In genomic region chr20:51633430-51633829, GRCh38 we compare ENCODE assay signal across 14 cellular contexts.
"Had no signal": no experiment of that assay in that cellular context is flagged by ENCODE, and none has a peak within 500 bp of the region (broad histone marks: within the 10 kb centered on the region; RNA-seq: fewer than 3 reads in every experiment).

No MANE protein-coding gene starts in this region.

- DNase-seq: activated CD4-positive, alpha-beta T cell treated with anti-CD3 and anti-CD28 coated beads, Interleukin-2, amount 50 U/mL, for 1 hour; activated CD8-positive, alpha-beta memory T cell treated with anti-CD3 and anti-CD28 coated beads for 24 hours; activated gamma-delta T cell treated with Interleukin-2 at 50 U/mL for 16 hours; adrenal gland; effector memory CD8-positive, alpha-beta T cell; esophagus squamous epithelium; mesenchymal stem cell; naive thymus-derived CD4-positive, alpha-beta T cell; ovary; stimulated activated CD4-positive, alpha-beta T cell treated with anti-CD3 and anti-CD28 coated beads, Interleukin-4, amount 100 ng/mL, for 1 hour; T1000 had no signal

- H3K36me3 Mint-ChIP-seq: activated naive CD4-positive, alpha-beta T cell treated with anti-CD3 and anti-CD28 coated beads, Interleukin-2, amount 50 U/mL, for 72 hours; naive thymus-derived CD4-positive, alpha-beta T cell had no signal

- H3K4me2 ChIP-seq: smooth muscle cell had no signal

- H3K36me3 ChIP-seq: adrenal gland, ovary had no signal

- H3K9me3 ChIP-seq: adrenal gland, esophagus squamous epithelium, ovary had no signal

- H3K4me3 ChIP-seq: adrenal gland, esophagus squamous epithelium, ovary, smooth muscle cell had no signal

- H3K27me3 ChIP-seq: adrenal gland, esophagus squamous epithelium, ovary had no signal

- H3K9me3 Mint-ChIP-seq: activated naive CD4-positive, alpha-beta T cell treated with anti-CD3 and anti-CD28 coated beads, Interleukin-2, amount 50 U/mL, for 72 hours; effector memory CD8-positive, alpha-beta T cell; naive thymus-derived CD4-positive, alpha-beta T cell had no signal

- ATAC-seq: activated naive CD4-positive, alpha-beta T cell treated with anti-CD3 and anti-CD28 coated beads, Interleukin-2, amount 50 U/mL, for 72 hours; effector memory CD8-positive, alpha-beta T cell; naive thymus-derived CD4-positive, alpha-beta T cell; sciatic nerve had no signal

- H3K4me3 Mint-ChIP-seq: effector memory CD8-positive, alpha-beta T cell; naive thymus-derived CD4-positive, alpha-beta T cell had no signal
